Comparison of ENCODE assay signal across 8 cellular contexts in genomic region chr6:10404799-10405524, GRCh38. TPM values are rescaled to one million over a fixed set of nuclear protein-coding genes. Genes with fewer than 3 reads are reported as not detected.
DNase-seq lines count a peak whose midpoint lies in the region; ATAC-seq and TF ChIP-seq lines count a peak whose summit lies in the region.

No MANE protein-coding gene starts in this region.

- peaks cover 10 to 16% (median 12%) of the 10 kb centered on the region in 3 donors for H3K4me1 Mint-ChIP-seq in CD8-positive, alpha-beta memory T cell
- H3K4me1 Mint-ChIP-seq in natural killer cell, result peaks cover 7 to 20% of the 10 kb centered on the region in 2 donors

- CTCF ChIA-PET in CD8-positive, alpha-beta memory T cell (lab: Charles Lee), result no interaction called here

- H3K27me3 Mint-ChIP-seq in CD8-positive, alpha-beta memory T cell, result peaks cover 45 to 68% of the 10 kb centered on the region in 2 donors
- peaks cover 36 to 63% of the 10 kb centered on the region in 2 donors for H3K27me3 Mint-ChIP-seq in natural killer cell (ENCODE audit: low read depth in 2 of 2)

- H3K4me1 ChIP-seq in CD8-positive, alpha-beta memory T cell (ENCODE audit: insufficient read depth, low read length), result peaks cover 14% of the 10 kb centered on the region
- peaks cover 0 to 16% of the 10 kb centered on the region in 2 donors for H3K4me1 ChIP-seq in breast epithelium

- peak overlapping the region in 2 of 8 donors; percentile 19 to 78 for H3K27ac Mint-ChIP-seq in CD8-positive, alpha-beta memory T cell
- peak overlapping the region; percentile 62 to 65 for H3K27ac Mint-ChIP-seq in natural killer cell

- H3K9me3 Mint-ChIP-seq in CD8-positive, alpha-beta memory T cell, result peaks cover 26 to 57% (median 40%) of the 10 kb centered on the region in 5 donors
- peaks cover 4 to 17% of the 10 kb centered on the region in 2 donors for H3K9me3 Mint-ChIP-seq in natural killer cell

- POLR2A ChIA-PET in CD8-positive, alpha-beta memory T cell (lab: Charles Lee), result no interaction called here

- peaks cover 0 to 2% (median 0%) of the 10 kb centered on the region in 3 donors for H3K36me3 Mint-ChIP-seq in CD8-positive, alpha-beta memory T cell
- H3K36me3 Mint-ChIP-seq in natural killer cell, result peaks cover 16% of the 10 kb centered on the region

- no peak for TF ChIP-seq CTCF in HL-60 (IDR thresholded peaks at IDR 0.05; ENCODE audit: insufficient read depth, low read length)
- TF ChIP-seq CTCF in breast epithelium (IDR thresholded peaks at IDR 0.05), result no peak
- no peak for TF ChIP-seq CTCF in natural killer cell (IDR thresholded peaks at IDR 0.05)

- peak overlapping the region; percentile 69 for H3K27ac ChIP-seq in CD8-positive, alpha-beta memory T cell (ENCODE audit: low read depth, low read length)
- H3K27ac ChIP-seq in HL-60 (replicated peaks) (peak overlapping the region; percentile 98), breast epithelium (peak overlapping the region; percentile 96 to 98)

- intact Hi-C loops in breast epithelium (cut with DNase I; ENCODE audit: low total_unique reads), result no loop called here
- intact Hi-C loops in natural killer cell (cut with micrococcal nuclease), result no loop called here

- DNase-seq in CD8-positive, alpha-beta memory T cell, result no peak
- DNase-seq in HL-60 (ENCODE audit: low read depth in 1 of 2, low spot score in 1 of 2), result peak in 1 of 2 experiments; percentile 18
- DNase-seq in breast epithelium (ENCODE audit: low spot score in 2 of 2), result no peak
- no peak for DNase-seq in natural killer cell
- DNase-seq in SHP77 (lab: John Stamatoyannopoulos, UW), result no peak
- DNase-seq in Kasumi-1 (lab: John Stamatoyannopoulos, UW), result no peak

- H3K4me3 ChIP-seq in CD8-positive, alpha-beta memory T cell (ENCODE audit: low read length), result peak overlapping the region; percentile 33
- H3K4me3 ChIP-seq in HL-60 (replicated peaks; ENCODE audit: insufficient read depth, low read length) (peak overlapping the region; percentile 54), breast epithelium (peak overlapping the region; percentile 40 to 72 (median 56))

- no peak for TF ChIP-seq POLR2A in breast epithelium (IDR thresholded peaks at IDR 0.05)

- H3K4me3 Mint-ChIP-seq in CD8-positive, alpha-beta memory T cell, result peak overlapping the region; percentile 28 to 91 (median 75)
- peak overlapping the region; percentile 65 for H3K4me3 Mint-ChIP-seq in natural killer cell

- no peaks in the 10 kb centered on the region for H3K36me3 ChIP-seq in CD8-positive, alpha-beta memory T cell (ENCODE audit: insufficient read depth, low read length)
- no peaks in the 10 kb centered on the region for H3K36me3 ChIP-seq in breast epithelium

- peaks cover 4% of the 10 kb centered on the region for H3K9me3 ChIP-seq in CD8-positive, alpha-beta memory T cell (ENCODE audit: low read length)
- H3K9me3 ChIP-seq in breast epithelium, result no peaks in the 10 kb centered on the region

- peaks cover 12% of the 10 kb centered on the region for H3K27me3 ChIP-seq in CD8-positive, alpha-beta memory T cell (ENCODE audit: insufficient read depth, low read length, poor library complexity, severe bottlenecking)
- no peaks in the 10 kb centered on the region for H3K27me3 ChIP-seq in HL-60 (ENCODE audit: insufficient read depth, poor library complexity, severe bottlenecking)
- H3K27me3 ChIP-seq in breast epithelium, result peaks cover 0 to 8% of the 10 kb centered on the region in 2 donors

- ATAC-seq in natural killer cell (no peak), HG03196 (IDR thresholded peaks at IDR 0.05; ENCODE audit: unreplicated experiment) (no peak), HG03469 (IDR thresholded peaks at IDR 0.05; ENCODE audit: unreplicated experiment) (no peak)

RNA-seq across cellular contexts. Expression of gene TFAP2A, which starts 9.9 kb away (rescaled TPM):
- not detected for total RNA-seq in CD8-positive, alpha-beta memory T cell
- polyA plus RNA-seq in CD8-positive, alpha-beta memory T cell, result not detected
- total RNA-seq in breast epithelium, result 10 to 100 TPM in 2 of 3 donors, not detected in 1; 25.2 to 46.0 TPM
- total RNA-seq in natural killer cell, result not detected
